ENCODE assay signal across 1 cellular context in the genomic region with DNA sequence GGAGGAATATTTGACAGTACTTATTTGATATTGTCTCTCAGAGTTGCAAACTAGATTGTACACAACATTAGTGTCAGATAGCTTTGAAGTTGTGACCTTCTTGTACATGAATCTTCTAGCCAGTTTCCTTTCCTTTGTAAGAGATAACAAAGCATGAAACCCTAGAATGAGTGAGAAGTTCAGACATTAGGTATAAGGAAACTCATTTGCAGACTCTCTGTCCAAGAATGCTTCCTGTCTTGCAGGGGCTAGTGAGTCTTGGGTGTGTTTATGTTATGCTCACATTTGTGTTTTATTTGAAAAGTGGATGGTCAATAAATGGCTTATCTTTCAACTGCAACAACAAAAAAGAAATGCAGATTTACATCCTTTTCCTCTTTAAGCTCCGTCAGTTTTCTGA.
TF ChIP-seq lines count a peak whose summit lies in the region.

No MANE protein-coding gene starts in this region.

TF ChIP-seq in GM12878, 131 proteins besides CTCF, POLR2A, EP300 and RAD21 (continued from another document):
- TF ChIP-seq ZNF592 (IDR thresholded peaks at IDR 0.05) (no peak), BRCA1 (IDR thresholded peaks at IDR 0.05; ENCODE audit: low read depth, low read length) (no peak), POLR2AphosphoS2 (IDR thresholded peaks at IDR 0.05; ENCODE audit: low read depth, low read length) (no peak), SMAD5 (IDR thresholded peaks at IDR 0.05; ENCODE audit: low read depth) (no peak), IKZF2 (IDR thresholded peaks at IDR 0.05) (no peak), ZNF24 (IDR thresholded peaks at IDR 0.05) (no peak), ZBTB4 (CRISPR knock-in tag; IDR thresholded peaks at IDR 0.05) (no peak)
